In genomic region chr5:179827684-179828083, GRCh38 we compare ENCODE assay signal across 1 cellular context.
A peak's percentile ranks its signal among the peaks of the same experiment; 100 is the strongest.
TF ChIP-seq lines count a peak whose summit lies in the region.

No MANE protein-coding gene starts in this region.

TF ChIP-seq in GM12878, 131 proteins besides CTCF, POLR2A, EP300 and RAD21:
- TF ChIP-seq POLR2AphosphoS5 (IDR thresholded peaks at IDR 0.05; ENCODE audit: low read length), result peak; percentile 43
- TF ChIP-seq, protein P1, sequence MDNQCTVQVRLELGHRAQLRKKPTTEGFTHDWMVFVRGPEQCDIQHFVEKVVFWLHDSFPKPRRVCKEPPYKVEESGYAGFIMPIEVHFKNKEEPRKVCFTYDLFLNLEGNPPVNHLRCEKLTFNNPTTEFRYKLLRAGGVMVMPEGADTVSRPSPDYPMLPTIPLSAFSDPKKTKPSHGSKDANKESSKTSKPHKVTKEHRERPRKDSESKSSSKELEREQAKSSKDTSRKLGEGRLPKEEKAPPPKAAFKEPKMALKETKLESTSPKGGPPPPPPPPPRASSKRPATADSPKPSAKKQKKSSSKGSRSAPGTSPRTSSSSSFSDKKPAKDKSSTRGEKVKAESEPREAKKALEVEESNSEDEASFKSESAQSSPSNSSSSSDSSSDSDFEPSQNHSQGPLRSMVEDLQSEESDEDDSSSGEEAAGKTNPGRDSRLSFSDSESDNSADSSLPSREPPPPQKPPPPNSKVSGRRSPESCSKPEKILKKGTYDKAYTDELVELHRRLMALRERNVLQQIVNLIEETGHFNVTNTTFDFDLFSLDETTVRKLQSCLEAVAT (IDR thresholded peaks at IDR 0.05), result no peak
